In genomic region chrX:118520858-118521206, GRCh38 we compare ENCODE assay signal across 16 cellular contexts. TPM values are rescaled to one million over a fixed set of nuclear protein-coding genes. Genes with fewer than 3 reads are reported as not detected.
A peak's percentile ranks its signal among the peaks of the same experiment; 100 is the strongest.
DNase-seq lines count a peak whose midpoint lies in the region; ATAC-seq, FAIRE-seq and TF ChIP-seq lines count a peak whose summit lies in the region.
"Had no signal": no experiment of that assay in that cellular context is flagged by ENCODE, and none has a peak within 500 bp of the region (broad histone marks: within the 10 kb centered on the region; RNA-seq: fewer than 3 reads in every experiment).

No MANE protein-coding gene starts in this region.

- H3K4me3 ChIP-seq in subcutaneous abdominal adipose tissue (ENCODE audit: low read depth in 1 of 5, low read length in 5 of 5) (no peak overlapping the region), pancreas (no peak overlapping the region)
- H3K4me3 ChIP-seq: mucosa of descending colon had no signal

- TF ChIP-seq CTCF in nephron progenitor cell (IDR thresholded peaks at IDR 0.05) (no peak), pancreas (IDR thresholded peaks at IDR 0.05) (no peak)

- H3K27ac Mint-ChIP-seq in activated T-cell treated with anti-CD3 and anti-CD28 coated beads, Interleukin-2, amount 50 U/mL, for 24 hours = peak overlapping the region; percentile 20
- H3K27ac Mint-ChIP-seq in T-helper 17 cell = peak overlapping the region; percentile 94
- no peak overlapping the region for H3K27ac Mint-ChIP-seq in nephron progenitor cell
- H3K27ac Mint-ChIP-seq: T-helper 2 cell treated with Interferon-gamma antibody and Interleukin-4, amounts not matched to agents 5 μg/mL and 100 μg/mL, for 36 hours; type B pancreatic cell had no signal

- H3K27me3 ChIP-seq in subcutaneous abdominal adipose tissue (ENCODE audit: control insufficient read depth in 5 of 5, insufficient read depth in 4 of 5, low read length in 5 of 5) = peaks cover 0 to 3% (median 0%) of the 10 kb centered on the region in 5 donors
- no peaks in the 10 kb centered on the region for H3K27me3 ChIP-seq in pancreas

- 74 to 78% methylated on average over 2 of the region's 2 CpGs for WGBS in pancreas, 2 donors

- peaks cover 70% of the 10 kb centered on the region for H3K4me1 Mint-ChIP-seq in activated T-cell treated with anti-CD3 and anti-CD28 coated beads, Interleukin-2, amount 50 U/mL, for 24 hours (ENCODE audit: low read depth)
- H3K4me1 Mint-ChIP-seq in T-helper 17 cell = peaks cover 26% of the 10 kb centered on the region
- H3K4me1 Mint-ChIP-seq in nephron progenitor cell = peaks cover 40% of the 10 kb centered on the region

- H3K36me3 ChIP-seq in subcutaneous abdominal adipose tissue (ENCODE audit: control insufficient read depth in 5 of 5, insufficient read depth in 5 of 5, low read length in 5 of 5) (no peaks in the 10 kb centered on the region), pancreas (no peaks in the 10 kb centered on the region)

- H3K27ac ChIP-seq in subcutaneous abdominal adipose tissue (ENCODE audit: low read depth, low read length) (peak overlapping the region; percentile 91), pancreas (no peak overlapping the region)
- H3K27ac ChIP-seq: epithelial cell of prostate had no signal

- no peaks in the 10 kb centered on the region for H3K9me3 Mint-ChIP-seq in activated T-cell treated with anti-CD3 and anti-CD28 coated beads, Interleukin-2, amount 50 U/mL, for 24 hours
- H3K9me3 Mint-ChIP-seq in nephron progenitor cell = peaks cover 27% of the 10 kb centered on the region
- H3K9me3 Mint-ChIP-seq: T-helper 2 cell treated with Interferon-gamma antibody and Interleukin-4, amounts not matched to agents 5 μg/mL and 100 μg/mL, for 36 hours; type B pancreatic cell had no signal

- H3K4me1 ChIP-seq in subcutaneous abdominal adipose tissue (ENCODE audit: control insufficient read depth in 5 of 5, insufficient read depth in 5 of 5, low read length in 5 of 5) (peaks cover 0 to 35% (median 23%) of the 10 kb centered on the region in 5 donors), pancreas (no peaks in the 10 kb centered on the region)

- FAIRE-seq in pancreas (lab: Jason Lieb, UNC) = no peak

- peaks cover 4% of the 10 kb centered on the region for H3K36me3 Mint-ChIP-seq in activated T-cell treated with anti-CD3 and anti-CD28 coated beads, Interleukin-2, amount 50 U/mL, for 24 hours (ENCODE audit: low read depth)
- no peaks in the 10 kb centered on the region for H3K36me3 Mint-ChIP-seq in T-helper 17 cell (ENCODE audit: low read depth)
- H3K36me3 Mint-ChIP-seq in nephron progenitor cell (ENCODE audit: low read depth) = peaks cover 3% of the 10 kb centered on the region
- H3K36me3 Mint-ChIP-seq: type B pancreatic cell had no signal

- DNase-seq in activated T-cell treated with anti-CD3 and anti-CD28 coated beads, Interleukin-2, amount 50 U/mL, for 24 hours = no peak
- no peak for DNase-seq in activated T-cell treated with anti-CD3 and anti-CD28 coated beads, Interleukin-2, amount 50 U/mL, for 1 hour
- DNase-seq in T-helper 17 cell (no peak), left ventricle myocardium superior (no peak), nephron progenitor cell (no peak), pancreas (no peak)
- DNase-seq: central memory CD4-positive, alpha-beta T cell; DMS79; MM.1S; mucosa of descending colon; NCI-H2227 treated with DMSO at 0.1 percent for 48 hours had no signal

- H3K27me3 Mint-ChIP-seq in activated T-cell treated with anti-CD3 and anti-CD28 coated beads, Interleukin-2, amount 50 U/mL, for 24 hours = no peaks in the 10 kb centered on the region
- H3K27me3 Mint-ChIP-seq in T-helper 17 cell = no peaks in the 10 kb centered on the region
- no peaks in the 10 kb centered on the region for H3K27me3 Mint-ChIP-seq in nephron progenitor cell (ENCODE audit: low read depth, poor library complexity)
- H3K27me3 Mint-ChIP-seq: type B pancreatic cell had no signal

- peak overlapping the region in 2 of 5 donors; percentile 55 to 70 for H3K9ac ChIP-seq in subcutaneous abdominal adipose tissue (ENCODE audit: low read length in 5 of 5)

- no peak for ATAC-seq in T-helper 17 cell
- peak; percentile 42 for ATAC-seq in left ventricle myocardium superior
- ATAC-seq in pancreas = no peak
- no peak for ATAC-seq in GM19397 (IDR thresholded peaks at IDR 0.05; ENCODE audit: unreplicated experiment)
- ATAC-seq: mucosa of descending colon had no signal

- intact Hi-C loops in left ventricle myocardium superior (cut with micrococcal nuclease) (no loop called here), pancreas (cut with DNase I) (no loop called here)

- H3K4me3 Mint-ChIP-seq in activated T-cell treated with anti-CD3 and anti-CD28 coated beads, Interleukin-2, amount 50 U/mL, for 24 hours = no peak overlapping the region
- H3K4me3 Mint-ChIP-seq in T-helper 17 cell (peak overlapping the region; percentile 71), nephron progenitor cell (no peak overlapping the region)
- H3K4me3 Mint-ChIP-seq: T-helper 2 cell treated with Interferon-gamma antibody and Interleukin-4, amounts not matched to agents 5 μg/mL and 100 μg/mL, for 36 hours; type B pancreatic cell had no signal

- H3K9me3 ChIP-seq in T-helper 17 cell (ENCODE audit: control insufficient read depth, low read length, poor library complexity, severe bottlenecking) = no peaks in the 10 kb centered on the region
- H3K9me3 ChIP-seq in subcutaneous abdominal adipose tissue (ENCODE audit: control insufficient read depth in 5 of 5, low read length in 5 of 5) = no peaks in the 10 kb centered on the region
- no peaks in the 10 kb centered on the region for H3K9me3 ChIP-seq in pancreas
- H3K9me3 ChIP-seq: mucosa of descending colon had no signal

RNA-seq across cellular contexts. Expression of gene DOCK11, which starts 25.2 kb away (rescaled TPM):
- total RNA-seq in T-helper 17 cell (10 to 100 TPM; 86.3 to 92.6 TPM), left ventricle myocardium superior (3.3 TPM), pancreas (1 to 10 TPM in 3 of 6 donors, under 1 TPM in 3; 0.65 to 8.1 (median 2.0) TPM)
- polyA plus RNA-seq in pancreas = 1 to 10 TPM; 2.0 to 2.8 TPM

Comparison
In these comparisons a context has a peak if more than half of its experiments do, and no peak if none do; other contexts are left out.
1. RNA of gene DOCK11, which starts 25.2 kb away (total RNA-seq): 86.3 to 92.6 TPM in T-helper 17 cell; 3.3 TPM in left ventricle myocardium superior (single experiment) and 0.65 to 8.1 TPM in pancreas; every median in the first group is over 4 times any median in the second.